17 cellular contexts compared by ENCODE assay signal in the genomic region with DNA sequence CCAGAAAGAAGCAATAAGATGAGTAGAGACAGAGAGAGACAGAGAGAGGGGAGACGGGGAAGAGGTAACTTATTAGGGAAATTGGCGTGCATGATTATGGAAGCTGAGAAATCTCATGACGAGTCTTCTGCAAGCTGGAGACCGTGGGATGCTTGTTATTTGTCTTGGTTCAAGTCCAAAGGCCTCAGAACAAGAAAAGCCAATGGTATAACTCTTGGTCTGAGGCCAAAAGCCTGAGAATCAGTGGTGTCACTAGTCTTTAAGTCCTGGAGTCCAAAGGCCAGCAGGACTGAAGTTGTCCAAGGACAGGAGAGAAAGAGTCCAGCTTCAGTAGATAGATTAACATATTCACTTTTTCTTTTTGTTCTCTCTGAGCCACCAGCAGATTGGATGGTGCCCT.
"Had no signal": no experiment of that assay in that cellular context is flagged by ENCODE, and none has a peak within 500 bp of the region (broad histone marks: within the 10 kb centered on the region; RNA-seq: fewer than 3 reads in every experiment).

No MANE protein-coding gene starts in this region.

- H3K27ac ChIP-seq: heart left ventricle, parathyroid adenoma, tibial nerve, uterus had no signal

- DNase-seq: activated CD4-positive, alpha-beta T cell treated with anti-CD3 and anti-CD28 coated beads, Interleukin-2, amount 10 ng/mL, durations not matched to agents 7 days and 5 days; activated CD8-positive, alpha-beta memory T cell treated with anti-CD3 and anti-CD28 coated beads, Interleukin-2, amount 50 U/mL, for 48 hours; activated gamma-delta T cell; activated T-cell treated with anti-CD3 and anti-CD28 coated beads, Interleukin-2, amount 50 U/mL, for 72 hours; amniotic stem cell; foreskin melanocyte; heart left ventricle; left colon; naive thymus-derived CD8-positive, alpha-beta T cell; retina; stimulated activated CD4-positive, alpha-beta T cell treated with anti-CD3 and anti-CD28 coated beads, Interleukin-15, amount 100 ng/mL, for 24 hours; stimulated activated CD4-positive, alpha-beta T cell treated with anti-CD3 and anti-CD28 coated beads, Interleukin-4, amount 100 ng/mL, for 1 hour; stimulated activated naive CD4-positive, alpha-beta T cell; uterus had no signal

- H3K4me3 Mint-ChIP-seq: activated CD4-positive, alpha-beta T cell treated with anti-CD3 and anti-CD28 coated beads, Interleukin-2, amount 10 ng/mL, durations not matched to agents 7 days and 5 days; activated T-cell treated with anti-CD3 and anti-CD28 coated beads, Interleukin-2, amount 50 U/mL, for 72 hours; naive thymus-derived CD8-positive, alpha-beta T cell had no signal

- H3K27me3 ChIP-seq: heart left ventricle, tibial nerve, uterus had no signal

- H3K9me3 ChIP-seq: heart left ventricle, tibial nerve, uterus had no signal

- H3K27ac Mint-ChIP-seq: activated CD4-positive, alpha-beta T cell treated with anti-CD3 and anti-CD28 coated beads, Interleukin-2, amount 10 ng/mL, durations not matched to agents 7 days and 5 days; activated naive CD4-positive, alpha-beta T cell treated with anti-CD3 and anti-CD28 coated beads, Interleukin-2, amount 50 U/mL, for 72 hours; activated T-cell treated with anti-CD3 and anti-CD28 coated beads, Interleukin-2, amount 50 U/mL, for 72 hours; naive thymus-derived CD8-positive, alpha-beta T cell had no signal

- H3K9me3 Mint-ChIP-seq: activated CD4-positive, alpha-beta T cell treated with anti-CD3 and anti-CD28 coated beads, Interleukin-2, amount 10 ng/mL, durations not matched to agents 7 days and 5 days; activated naive CD4-positive, alpha-beta T cell treated with anti-CD3 and anti-CD28 coated beads, Interleukin-2, amount 50 U/mL, for 72 hours; activated T-cell treated with anti-CD3 and anti-CD28 coated beads, Interleukin-2, amount 50 U/mL, for 72 hours; naive thymus-derived CD8-positive, alpha-beta T cell had no signal

- H3K4me3 ChIP-seq: heart left ventricle, tibial nerve, uterus had no signal

- H3K4me1 ChIP-seq: heart left ventricle, parathyroid adenoma, uterus had no signal

- H3K27me3 Mint-ChIP-seq: activated CD4-positive, alpha-beta T cell treated with anti-CD3 and anti-CD28 coated beads, Interleukin-2, amount 10 ng/mL, durations not matched to agents 7 days and 5 days; naive thymus-derived CD8-positive, alpha-beta T cell had no signal

- ATAC-seq: activated naive CD4-positive, alpha-beta T cell treated with anti-CD3 and anti-CD28 coated beads, Interleukin-2, amount 50 U/mL, for 72 hours; activated T-cell treated with anti-CD3 and anti-CD28 coated beads, Interleukin-2, amount 50 U/mL, for 72 hours; left colon; naive thymus-derived CD8-positive, alpha-beta T cell had no signal

- H3K36me3 Mint-ChIP-seq: activated naive CD4-positive, alpha-beta T cell treated with anti-CD3 and anti-CD28 coated beads, Interleukin-2, amount 50 U/mL, for 72 hours; naive thymus-derived CD8-positive, alpha-beta T cell had no signal

- H3K36me3 ChIP-seq: heart left ventricle, tibial nerve, uterus had no signal

- H3K4me1 Mint-ChIP-seq: activated CD4-positive, alpha-beta T cell treated with anti-CD3 and anti-CD28 coated beads, Interleukin-2, amount 10 ng/mL, durations not matched to agents 7 days and 5 days; naive thymus-derived CD8-positive, alpha-beta T cell had no signal
